Comparison of ENCODE assay signal across 1 cellular context in genomic region chr9:91349115-91349555, GRCh38.
TF ChIP-seq lines count a peak whose summit lies in the region.

No MANE protein-coding gene starts in this region.

TF ChIP-seq in GM23338, 12 proteins besides CTCF, POLR2A, EP300 and RAD21:
- TF ChIP-seq ZNF114 (CRISPR knock-in tag; IDR thresholded peaks at IDR 0.05) (no peak), EZH2phosphoT487 (IDR thresholded peaks at IDR 0.05; ENCODE audit: unreplicated experiment) (no peak), POLR2AphosphoS5 (IDR thresholded peaks at IDR 0.05; ENCODE audit: low read depth) (no peak), JUNB (IDR thresholded peaks at IDR 0.05; ENCODE audit: unreplicated experiment) (no peak), NANOG (IDR thresholded peaks at IDR 0.05; ENCODE audit: borderline replicate concordance) (no peak), STAT1 (IDR thresholded peaks at IDR 0.05; ENCODE audit: unreplicated experiment) (no peak), ZNF331 (CRISPR knock-in tag; IDR thresholded peaks at IDR 0.05; ENCODE audit: low read depth) (no peak), CREB1 (CRISPR knock-in tag; IDR thresholded peaks at IDR 0.05; ENCODE audit: low read depth) (no peak), ETS1 (IDR thresholded peaks at IDR 0.05) (no peak), EZH2 (IDR thresholded peaks at IDR 0.05; ENCODE audit: low read depth, unreplicated experiment) (no peak), ZNF462 (CRISPR knock-in tag; IDR thresholded peaks at IDR 0.05) (no peak)
- TF ChIP-seq, protein P1, sequence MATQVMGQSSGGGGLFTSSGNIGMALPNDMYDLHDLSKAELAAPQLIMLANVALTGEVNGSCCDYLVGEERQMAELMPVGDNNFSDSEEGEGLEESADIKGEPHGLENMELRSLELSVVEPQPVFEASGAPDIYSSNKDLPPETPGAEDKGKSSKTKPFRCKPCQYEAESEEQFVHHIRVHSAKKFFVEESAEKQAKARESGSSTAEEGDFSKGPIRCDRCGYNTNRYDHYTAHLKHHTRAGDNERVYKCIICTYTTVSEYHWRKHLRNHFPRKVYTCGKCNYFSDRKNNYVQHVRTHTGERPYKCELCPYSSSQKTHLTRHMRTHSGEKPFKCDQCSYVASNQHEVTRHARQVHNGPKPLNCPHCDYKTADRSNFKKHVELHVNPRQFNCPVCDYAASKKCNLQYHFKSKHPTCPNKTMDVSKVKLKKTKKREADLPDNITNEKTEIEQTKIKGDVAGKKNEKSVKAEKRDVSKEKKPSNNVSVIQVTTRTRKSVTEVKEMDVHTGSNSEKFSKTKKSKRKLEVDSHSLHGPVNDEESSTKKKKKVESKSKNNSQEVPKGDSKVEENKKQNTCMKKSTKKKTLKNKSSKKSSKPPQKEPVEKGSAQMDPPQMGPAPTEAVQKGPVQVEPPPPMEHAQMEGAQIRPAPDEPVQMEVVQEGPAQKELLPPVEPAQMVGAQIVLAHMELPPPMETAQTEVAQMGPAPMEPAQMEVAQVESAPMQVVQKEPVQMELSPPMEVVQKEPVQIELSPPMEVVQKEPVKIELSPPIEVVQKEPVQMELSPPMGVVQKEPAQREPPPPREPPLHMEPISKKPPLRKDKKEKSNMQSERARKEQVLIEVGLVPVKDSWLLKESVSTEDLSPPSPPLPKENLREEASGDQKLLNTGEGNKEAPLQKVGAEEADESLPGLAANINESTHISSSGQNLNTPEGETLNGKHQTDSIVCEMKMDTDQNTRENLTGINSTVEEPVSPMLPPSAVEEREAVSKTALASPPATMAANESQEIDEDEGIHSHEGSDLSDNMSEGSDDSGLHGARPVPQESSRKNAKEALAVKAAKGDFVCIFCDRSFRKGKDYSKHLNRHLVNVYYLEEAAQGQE (IDR thresholded peaks at IDR 0.05; ENCODE audit: unreplicated experiment), result no peak
TF ChIP-seq in GM23338: peak in this region for 0.
